9 cellular contexts compared by ENCODE assay signal in the genomic region with DNA sequence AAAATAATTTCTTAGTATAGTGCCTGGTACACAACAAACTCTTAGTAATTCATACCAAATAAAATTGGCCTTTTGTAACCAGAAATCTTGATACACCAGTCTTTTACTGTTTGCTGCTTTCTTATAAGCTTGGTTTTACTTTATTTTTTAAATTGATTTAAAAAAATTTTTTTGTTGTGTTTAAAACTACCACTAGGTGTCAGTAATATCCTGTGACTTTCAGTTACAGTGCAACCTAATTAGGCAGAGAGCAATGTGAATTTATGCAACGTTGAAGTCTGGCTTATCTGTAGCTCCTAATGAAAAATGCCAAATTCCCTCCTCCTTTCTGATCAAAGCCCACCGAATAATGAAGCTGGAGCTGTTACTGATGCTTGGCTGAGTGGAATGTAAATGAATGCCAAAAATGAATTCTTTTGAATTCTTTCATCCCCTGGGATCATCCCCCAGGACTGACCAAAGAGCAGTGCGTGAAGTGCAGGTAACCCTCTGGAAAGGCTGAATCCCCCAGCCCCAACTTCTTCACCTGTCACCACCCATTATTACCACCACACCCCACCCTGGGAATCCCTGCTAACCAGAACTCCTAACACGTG. TPM values are rescaled to one million over a fixed set of nuclear protein-coding genes. Genes with fewer than 3 reads are reported as not detected.
DNase-seq lines count a peak whose midpoint lies in the region; ATAC-seq, FAIRE-seq and TF ChIP-seq lines count a peak whose summit lies in the region.
"Had no signal": no experiment of that assay in that cellular context is flagged by ENCODE, and none has a peak within 500 bp of the region (broad histone marks: within the 10 kb centered on the region; RNA-seq: fewer than 3 reads in every experiment).

No MANE protein-coding gene starts in this region.

- TF ChIP-seq CTCF in PC-3 (conservative IDR thresholded peaks at IDR 0.05; ENCODE audit: low read depth, low read length) (peak; percentile 54), esophagus muscularis mucosa (IDR thresholded peaks at IDR 0.05) (peak; percentile 57 to 70 (median 65)), prostate gland (IDR thresholded peaks at IDR 0.05) (peak; percentile 32 to 81 (median 80))

- TF ChIP-seq RAD21 in Ishikawa (IDR thresholded peaks at IDR 0.05; ENCODE audit: low read depth): peak; percentile 68

- BruUV-seq in PC-3 (replicated peaks; lab: Mats Ljungman, UMichigan): no TSS peak

- no peaks in the 10 kb centered on the region for H3K27me3 ChIP-seq in PC-3 (ENCODE audit: low read length)
- no peaks in the 10 kb centered on the region for H3K27me3 ChIP-seq in esophagus muscularis mucosa
- no peaks in the 10 kb centered on the region for H3K27me3 ChIP-seq in prostate gland (replicated peaks; ENCODE audit: insufficient read depth)

- H3K9me2 ChIP-seq in PC-3 (replicated peaks; ENCODE audit: low read length): no peaks in the 10 kb centered on the region

- no peak for ATAC-seq in PC-3
- ATAC-seq: naive thymus-derived CD8-positive, alpha-beta T cell had no signal

- H3K9ac ChIP-seq in PC-3 (ENCODE audit: low read length): no peak overlapping the region

- H2AFZ ChIP-seq in PC-3 (ENCODE audit: low read length): no peak overlapping the region

- CTCF ChIA-PET in PC-3 (lab: Charles Lee): interaction anchor here (0.7 to 0.8 kb wide), 2 partner anchors 97 to 128 kb away, joined by 3 read pairs; no protein-coding TSS in a partner anchor

- peaks cover 10% of the 10 kb centered on the region for H3K79me2 ChIP-seq in PC-3 (ENCODE audit: low read length)

- FAIRE-seq in H54 (lab: Jason Lieb, UNC): no peak

- no peaks in the 10 kb centered on the region for H3F3A ChIP-seq in PC-3 (ENCODE audit: low read length, unreplicated experiment)

- TF ChIP-seq POLR2A in esophagus muscularis mucosa (IDR thresholded peaks at IDR 0.05; ENCODE audit: low read depth): no peak
- TF ChIP-seq POLR2A in prostate gland (IDR thresholded peaks at IDR 0.05): no peak
- no peak for TF ChIP-seq POLR2A in H54 (IDR thresholded peaks at IDR 0.05; ENCODE audit: low read depth, low read length)

- H3K4me2 ChIP-seq in PC-3 (ENCODE audit: low read length): no peak overlapping the region

- TF ChIP-seq EP300 in Ishikawa (IDR thresholded peaks at IDR 0.05; ENCODE audit: borderline replicate concordance): no peak
- no peak for TF ChIP-seq EP300 in esophagus muscularis mucosa (IDR thresholded peaks at IDR 0.05)

- WGBS in esophagus muscularis mucosa: 42% methylated on average over 4 of the region's 4 CpGs
- WGBS in prostate gland: 31% methylated on average over 4 of the region's 4 CpGs

- POLR2A ChIA-PET in PC-3 (lab: Charles Lee; ENCODE audit: unreplicated experiment): interaction anchor here (0.8 kb wide), 1 partner anchor 309 kb away, joined by 3 read pairs; no protein-coding TSS in a partner anchor

- DNase-seq in D341Med (ENCODE audit: low spot score): peak; percentile 37
- peak; percentile 69 for DNase-seq in PC-3
- no peak for DNase-seq in esophagus muscularis mucosa (ENCODE audit: extremely low spot score)
- no peak for DNase-seq in prostate gland (ENCODE audit: low spot score)
- DNase-seq in NCI-H187 treated with DMSO at 0.1 percent for 48 hours (lab: John Stamatoyannopoulos, UW): no peak
- DNase-seq in HPDE6-E6E7 (ENCODE audit: extremely low spot score): no peak
- no peak for DNase-seq in H54 (ENCODE audit: insufficient read length, low spot score)

- H3K27ac ChIP-seq in PC-3 (ENCODE audit: low read length) (no peak overlapping the region), esophagus muscularis mucosa (replicated peaks in 1 of 4) (no peak overlapping the region), prostate gland (no peak overlapping the region)

- intact Hi-C loops in PC-3 (cut with micrococcal nuclease) (loop anchor here (1.0 to 10.0 kb wide), 6 partner anchors 91 to 606 kb away; a partner anchor contains a TSS), esophagus muscularis mucosa (cut with DNase I) (loop anchor here (5.0 to 10.0 kb wide), 5 partner anchors 151 to 604 kb away; a partner anchor contains a TSS), prostate gland (cut with DNase I) (loop anchor here (2.0 to 10.0 kb wide), 5 partner anchors 151 to 605 kb away; a partner anchor contains a TSS)

- H4K20me1 ChIP-seq in PC-3 (ENCODE audit: low read length): no peaks in the 10 kb centered on the region

- H3K36me3 ChIP-seq in PC-3 (ENCODE audit: low read depth, low read length) (peaks cover 4% of the 10 kb centered on the region; the same call in 1 of the 2 replicates), esophagus muscularis mucosa (peaks cover 0 to 39% (median 24%) of the 10 kb centered on the region in 4 donors), prostate gland (no peaks in the 10 kb centered on the region)

- H3K9me3 ChIP-seq in PC-3 (ENCODE audit: low read length) (no peaks in the 10 kb centered on the region), esophagus muscularis mucosa (no peaks in the 10 kb centered on the region), prostate gland (no peaks in the 10 kb centered on the region)

- H3K4me1 ChIP-seq in PC-3 (ENCODE audit: insufficient read depth, low read length) (peaks cover 24% of the 10 kb centered on the region), esophagus muscularis mucosa (peaks cover 14 to 46% (median 40%) of the 10 kb centered on the region in 4 donors), prostate gland (replicated peaks) (peaks cover 7% of the 10 kb centered on the region)

- H3K4me3 ChIP-seq in PC-3 (ENCODE audit: low read length) (no peak overlapping the region), esophagus muscularis mucosa (no peak overlapping the region), prostate gland (no peak overlapping the region)

TF ChIP-seq in Ishikawa, 13 proteins besides CTCF, POLR2A, EP300 and RAD21:
- TF ChIP-seq, protein P1, sequence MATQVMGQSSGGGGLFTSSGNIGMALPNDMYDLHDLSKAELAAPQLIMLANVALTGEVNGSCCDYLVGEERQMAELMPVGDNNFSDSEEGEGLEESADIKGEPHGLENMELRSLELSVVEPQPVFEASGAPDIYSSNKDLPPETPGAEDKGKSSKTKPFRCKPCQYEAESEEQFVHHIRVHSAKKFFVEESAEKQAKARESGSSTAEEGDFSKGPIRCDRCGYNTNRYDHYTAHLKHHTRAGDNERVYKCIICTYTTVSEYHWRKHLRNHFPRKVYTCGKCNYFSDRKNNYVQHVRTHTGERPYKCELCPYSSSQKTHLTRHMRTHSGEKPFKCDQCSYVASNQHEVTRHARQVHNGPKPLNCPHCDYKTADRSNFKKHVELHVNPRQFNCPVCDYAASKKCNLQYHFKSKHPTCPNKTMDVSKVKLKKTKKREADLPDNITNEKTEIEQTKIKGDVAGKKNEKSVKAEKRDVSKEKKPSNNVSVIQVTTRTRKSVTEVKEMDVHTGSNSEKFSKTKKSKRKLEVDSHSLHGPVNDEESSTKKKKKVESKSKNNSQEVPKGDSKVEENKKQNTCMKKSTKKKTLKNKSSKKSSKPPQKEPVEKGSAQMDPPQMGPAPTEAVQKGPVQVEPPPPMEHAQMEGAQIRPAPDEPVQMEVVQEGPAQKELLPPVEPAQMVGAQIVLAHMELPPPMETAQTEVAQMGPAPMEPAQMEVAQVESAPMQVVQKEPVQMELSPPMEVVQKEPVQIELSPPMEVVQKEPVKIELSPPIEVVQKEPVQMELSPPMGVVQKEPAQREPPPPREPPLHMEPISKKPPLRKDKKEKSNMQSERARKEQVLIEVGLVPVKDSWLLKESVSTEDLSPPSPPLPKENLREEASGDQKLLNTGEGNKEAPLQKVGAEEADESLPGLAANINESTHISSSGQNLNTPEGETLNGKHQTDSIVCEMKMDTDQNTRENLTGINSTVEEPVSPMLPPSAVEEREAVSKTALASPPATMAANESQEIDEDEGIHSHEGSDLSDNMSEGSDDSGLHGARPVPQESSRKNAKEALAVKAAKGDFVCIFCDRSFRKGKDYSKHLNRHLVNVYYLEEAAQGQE (IDR thresholded peaks at IDR 0.05; ENCODE audit: low read depth): no peak
- TF ChIP-seq TEAD4 (IDR thresholded peaks at IDR 0.05) (no peak), CEBPB (IDR thresholded peaks at IDR 0.05) (no peak), YY1 (IDR thresholded peaks at IDR 0.05; ENCODE audit: low read depth) (no peak), FOXM1 (IDR thresholded peaks at IDR 0.05; ENCODE audit: borderline replicate concordance, low read depth) (no peak), CREB1 (IDR thresholded peaks at IDR 0.05; ENCODE audit: low read depth) (no peak), TCF12 (IDR thresholded peaks at IDR 0.05; ENCODE audit: low read depth) (no peak), EGR1 (IDR thresholded peaks at IDR 0.05) (no peak), TAF1 (IDR thresholded peaks at IDR 0.05; ENCODE audit: low read depth) (no peak), NFIC (IDR thresholded peaks at IDR 0.05) (no peak)
- TF ChIP-seq, protein P2, sequence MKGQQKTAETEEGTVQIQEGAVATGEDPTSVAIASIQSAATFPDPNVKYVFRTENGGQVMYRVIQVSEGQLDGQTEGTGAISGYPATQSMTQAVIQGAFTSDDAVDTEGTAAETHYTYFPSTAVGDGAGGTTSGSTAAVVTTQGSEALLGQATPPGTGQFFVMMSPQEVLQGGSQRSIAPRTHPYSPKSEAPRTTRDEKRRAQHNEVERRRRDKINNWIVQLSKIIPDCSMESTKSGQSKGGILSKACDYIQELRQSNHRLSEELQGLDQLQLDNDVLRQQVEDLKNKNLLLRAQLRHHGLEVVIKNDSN (IDR thresholded peaks at IDR 0.05): no peak
- TF ChIP-seq, protein P3, sequence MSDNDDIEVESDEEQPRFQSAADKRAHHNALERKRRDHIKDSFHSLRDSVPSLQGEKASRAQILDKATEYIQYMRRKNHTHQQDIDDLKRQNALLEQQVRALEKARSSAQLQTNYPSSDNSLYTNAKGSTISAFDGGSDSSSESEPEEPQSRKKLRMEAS (IDR thresholded peaks at IDR 0.05): no peak

RNA-seq across cellular contexts. Expression of a gene that starts 3.8 kb away (rescaled TPM):
- total RNA-seq in PC-3 (2014; rRNA removed): 3.2 and 4.9 TPM in 2 replicates
- 1 to 10 TPM; 4.6 to 10.0 (median 8.6) TPM for total RNA-seq in esophagus muscularis mucosa
- total RNA-seq in prostate gland: 10 to 100 TPM in 1 of 2 donors, 1 to 10 TPM in 1; 7.6 to 13.3 TPM

Comparison
In these comparisons a context has a peak if more than half of its experiments do, and no peak if none do; other contexts are left out.
1. DNase-seq: peak in D341Med (single experiment) and PC-3 (single experiment); none in esophagus muscularis mucosa (single experiment), prostate gland (single experiment), NCI-H187 treated with DMSO at 0.1 percent for 48 hours (single experiment), HPDE6-E6E7 (single experiment) and H54 (single experiment).
2. Peak in every context shown above with its lines, with median percentiles within 50 percentile points of each other: CTCF ChIP-seq.